ENCODE assay signal across 26 cellular contexts in genomic region chr2:214966420-214966819, GRCh38.
"Had no signal": no experiment of that assay in that cellular context is flagged by ENCODE, and none has a peak within 500 bp of the region (broad histone marks: within the 10 kb centered on the region; RNA-seq: fewer than 3 reads in every experiment).

No MANE protein-coding gene starts in this region.

- H3K27me3 ChIP-seq: colonic mucosa, esophagus squamous epithelium, gastrocnemius medialis, heart right ventricle, left lung had no signal

- ATAC-seq: effector memory CD8-positive, alpha-beta T cell; esophagus mucosa; gastrocnemius medialis; heart right ventricle; left cardiac atrium; left lung; left ventricle myocardium superior; lower lobe of right lung; mucosa of descending colon had no signal

- H3K36me3 ChIP-seq: colonic mucosa, esophagus squamous epithelium, gastrocnemius medialis, heart right ventricle, left lung, lower lobe of right lung had no signal

- H3K4me1 ChIP-seq: colonic mucosa, esophagus squamous epithelium, gastrocnemius medialis, heart right ventricle, left lung, lower lobe of right lung had no signal

- H3K9me3 ChIP-seq: colonic mucosa, esophagus squamous epithelium, gastrocnemius medialis, lower lobe of right lung, mucosa of descending colon had no signal

- H3K27ac ChIP-seq: colonic mucosa, epithelial cell of prostate, esophagus squamous epithelium, gastrocnemius medialis, heart right ventricle, left lung, lower lobe of right lung had no signal

- DNase-seq: colonic mucosa; cortex of kidney; effector CD8-positive, alpha-beta T cell; effector memory CD8-positive, alpha-beta T cell; endodermal cell; erythroblast; esophagus squamous epithelium; foreskin fibroblast; foreskin melanocyte; gastrocnemius medialis; glutamatergic neuron; head of caudate nucleus; heart right ventricle; hippocampal formation; left cardiac atrium; left lung; left ventricle myocardium superior; lower lobe of right lung; mesenchymal stem cell; mucosa of descending colon; naive B cell had no signal

- H3K4me3 ChIP-seq: colonic mucosa, esophagus squamous epithelium, gastrocnemius medialis, heart right ventricle, left lung, lower lobe of right lung, mucosa of descending colon had no signal

- FAIRE-seq: endometrium, islet of Langerhans, keratinocyte had no signal
